In the genomic region with DNA sequence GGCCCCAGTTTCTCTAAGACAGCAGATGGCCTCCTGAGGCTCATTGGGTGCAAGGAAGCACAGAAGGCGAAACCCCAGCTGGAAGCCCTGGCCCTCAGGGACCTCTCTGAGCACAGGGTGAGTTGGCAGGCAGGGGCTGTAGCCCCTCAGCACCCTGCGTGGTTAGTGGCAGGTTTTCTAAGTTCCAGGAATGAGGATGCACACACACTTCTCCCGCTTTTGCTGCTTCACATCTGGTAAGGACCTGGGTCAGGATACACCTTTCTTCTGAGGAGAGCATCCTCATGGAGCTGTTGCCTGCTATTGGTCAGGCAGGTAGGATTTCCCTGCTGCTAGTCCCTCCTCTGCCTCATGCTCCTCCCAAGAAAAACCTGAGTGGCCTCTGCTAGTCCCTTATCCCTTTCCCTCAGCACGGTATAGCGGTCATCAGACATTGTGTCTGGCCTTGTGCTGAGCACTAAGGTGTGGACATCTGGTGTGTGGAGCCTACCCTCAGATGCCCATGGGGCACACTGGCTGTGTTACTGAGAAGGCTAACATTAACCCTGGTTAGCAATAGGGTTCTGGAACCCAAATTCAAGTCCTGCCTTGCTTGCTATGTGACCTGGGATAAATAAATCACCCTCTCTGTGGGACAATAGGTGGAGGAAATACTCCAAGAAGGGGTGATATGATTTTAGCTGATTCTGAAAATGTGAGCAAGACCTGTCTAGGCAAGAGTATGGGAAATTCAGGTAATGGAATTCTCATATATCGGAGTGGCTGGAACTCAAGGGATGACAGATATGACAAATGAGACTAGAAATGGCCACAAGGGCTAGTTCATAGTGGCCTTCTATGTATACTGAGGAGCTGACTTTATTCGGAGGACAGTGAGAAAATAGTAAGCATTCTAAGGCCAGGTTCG, we compare ENCODE assay signal across 8 cellular contexts. TPM values are rescaled to one million over a fixed set of nuclear protein-coding genes. Genes with fewer than 3 reads are reported as not detected.
DNase-seq lines count a peak whose midpoint lies in the region; ATAC-seq and TF ChIP-seq lines count a peak whose summit lies in the region.

No MANE protein-coding gene starts in this region.

- CTCF ChIA-PET in activated CD8-positive, alpha-beta memory T cell treated with anti-CD3 and anti-CD28 coated beads, Interleukin-2, amount 10 ng/mL, durations not matched to agents 7 days and 5 days (lab: Charles Lee) = interaction anchor here (0.8 kb wide), 1 partner anchor 231 kb away, joined by 3 read pairs; no protein-coding TSS in a partner anchor

- H3K27me3 ChIP-seq in iPS-15b (ENCODE audit: control insufficient read depth, insufficient read depth, low read length) (peaks cover 23% of the 10 kb centered on the region), stomach smooth muscle (ENCODE audit: control insufficient read depth in 1 of 2, insufficient read depth in 2 of 2, low read length in 2 of 2) (no peaks in the 10 kb centered on the region), Karpas-422 (ENCODE audit: low read length) (no peaks in the 10 kb centered on the region), MM.1S (replicated peaks; ENCODE audit: insufficient read depth, low read length) (no peaks in the 10 kb centered on the region)

- H3K36me3 ChIP-seq in iPS-15b (ENCODE audit: control insufficient read depth, insufficient read depth, low read length) (no peaks in the 10 kb centered on the region), stomach smooth muscle (ENCODE audit: control insufficient read depth in 2 of 2, insufficient read depth in 2 of 2, low read length in 2 of 2) (no peaks in the 10 kb centered on the region), Karpas-422 (ENCODE audit: insufficient read depth, low read length) (no peaks in the 10 kb centered on the region), MM.1S (replicated peaks; ENCODE audit: insufficient read depth, low read length) (no peaks in the 10 kb centered on the region)

- no peaks in the 10 kb centered on the region for H3K9me3 Mint-ChIP-seq in activated CD8-positive, alpha-beta memory T cell treated with anti-CD3 and anti-CD28 coated beads, Interleukin-2, amount 10 ng/mL, durations not matched to agents 7 days and 5 days (ENCODE audit: low read depth)
- no peaks in the 10 kb centered on the region for H3K9me3 Mint-ChIP-seq in activated naive CD8-positive, alpha-beta T cell (ENCODE audit: low read depth)

- peaks cover 8% of the 10 kb centered on the region for H3K4me1 ChIP-seq in iPS-15b (ENCODE audit: control insufficient read depth, insufficient read depth, low read length)
- H3K4me1 ChIP-seq in stomach smooth muscle (ENCODE audit: control insufficient read depth, insufficient read depth, low read length) = peaks cover 21% of the 10 kb centered on the region
- H3K4me1 ChIP-seq in Karpas-422 (ENCODE audit: low read length) = peaks cover 29% of the 10 kb centered on the region
- peaks cover 17% of the 10 kb centered on the region for H3K4me1 ChIP-seq in MM.1S (ENCODE audit: low read length)

- H3K9me3 ChIP-seq in iPS-15b (ENCODE audit: control insufficient read depth, insufficient read depth, low read length) (no peaks in the 10 kb centered on the region), stomach smooth muscle (ENCODE audit: control insufficient read depth in 2 of 2, low read length in 2 of 2) (no peaks in the 10 kb centered on the region), Karpas-422 (ENCODE audit: low read length) (no peaks in the 10 kb centered on the region), MM.1S (replicated peaks; ENCODE audit: insufficient read depth, low read length) (no peaks in the 10 kb centered on the region)

- H3K36me3 Mint-ChIP-seq in activated CD8-positive, alpha-beta memory T cell treated with anti-CD3 and anti-CD28 coated beads, Interleukin-2, amount 10 ng/mL, durations not matched to agents 7 days and 5 days = no peaks in the 10 kb centered on the region
- H3K36me3 Mint-ChIP-seq in activated naive CD8-positive, alpha-beta T cell = no peaks in the 10 kb centered on the region

- H3K9me2 ChIP-seq in Karpas-422 (replicated peaks; ENCODE audit: insufficient read depth, low read length) = no peaks in the 10 kb centered on the region
- H3K9me2 ChIP-seq in MM.1S (replicated peaks; ENCODE audit: insufficient read depth, low read length) = no peaks in the 10 kb centered on the region

- H3K4me3 ChIP-seq in iPS-15b (ENCODE audit: low read depth, low read length) (peak overlapping the region; percentile 81), stomach smooth muscle (ENCODE audit: low read length in 2 of 2) (peak overlapping the region; percentile 8 to 81), Karpas-422 (ENCODE audit: low read length) (no peak overlapping the region), MM.1S (ENCODE audit: low read length) (no peak overlapping the region)

- ATAC-seq in activated CD8-positive, alpha-beta memory T cell treated with anti-CD3 and anti-CD28 coated beads, Interleukin-2, amount 10 ng/mL, durations not matched to agents 7 days and 5 days = no peak

- no peak for TF ChIP-seq CTCF in MM.1S (IDR thresholded peaks at IDR 0.05; ENCODE audit: low read length)

- H3K27me3 Mint-ChIP-seq in activated CD8-positive, alpha-beta memory T cell treated with anti-CD3 and anti-CD28 coated beads, Interleukin-2, amount 10 ng/mL, durations not matched to agents 7 days and 5 days = no peaks in the 10 kb centered on the region
- H3K27me3 Mint-ChIP-seq in activated naive CD8-positive, alpha-beta T cell = no peaks in the 10 kb centered on the region

- H4K20me1 ChIP-seq in Karpas-422 (ENCODE audit: insufficient read depth, low read depth, low read length) (no peaks in the 10 kb centered on the region), MM.1S (ENCODE audit: insufficient read depth, low read length) (no peaks in the 10 kb centered on the region)

- H3K9ac ChIP-seq in iPS-15b (ENCODE audit: low read depth, low read length) = no peak overlapping the region
- H3K9ac ChIP-seq in stomach smooth muscle (ENCODE audit: low read length in 2 of 2) = peak overlapping the region in 1 of 2 donors; percentile 96
- no peak overlapping the region for H3K9ac ChIP-seq in Karpas-422 (ENCODE audit: low read length)
- no peak overlapping the region for H3K9ac ChIP-seq in MM.1S (ENCODE audit: low read length)

- H3K4me1 Mint-ChIP-seq in activated CD8-positive, alpha-beta memory T cell treated with anti-CD3 and anti-CD28 coated beads, Interleukin-2, amount 10 ng/mL, durations not matched to agents 7 days and 5 days = peaks cover 21% of the 10 kb centered on the region
- H3K4me1 Mint-ChIP-seq in activated naive CD8-positive, alpha-beta T cell (ENCODE audit: low read depth) = peaks cover 23% of the 10 kb centered on the region

- no peak overlapping the region for H2AFZ ChIP-seq in Karpas-422 (ENCODE audit: low read length)
- H2AFZ ChIP-seq in MM.1S (ENCODE audit: low read length) = no peak overlapping the region

- H3K4me2 ChIP-seq in Karpas-422 (ENCODE audit: low read depth, low read length, poor library complexity, severe bottlenecking) (no peak overlapping the region), MM.1S (ENCODE audit: low read depth, low read length) (no peak overlapping the region)

- DNase-seq in activated CD8-positive, alpha-beta memory T cell treated with anti-CD3 and anti-CD28 coated beads, Interleukin-2, amount 10 ng/mL, durations not matched to agents 7 days and 5 days = no peak
- no peak for DNase-seq in activated CD8-positive, alpha-beta memory T cell treated with anti-CD3 and anti-CD28 coated beads, Interleukin-2, amount 50 U/mL, for 48 hours
- DNase-seq in Karpas-422 (no peak), NOMO-1 treated with dmso at 0.1 percent for 144 hours (lab: John Stamatoyannopoulos, UW; ENCODE audit: unreplicated experiment) (no peak), MM.1S (no peak)

- peaks cover 7% of the 10 kb centered on the region; the same call in 1 of the 2 replicates for H3F3A ChIP-seq in MM.1S (ENCODE audit: insufficient read depth, low read length)

- no peak overlapping the region for H3K27ac Mint-ChIP-seq in activated CD8-positive, alpha-beta memory T cell treated with anti-CD3 and anti-CD28 coated beads, Interleukin-2, amount 10 ng/mL, durations not matched to agents 7 days and 5 days
- H3K27ac Mint-ChIP-seq in activated naive CD8-positive, alpha-beta T cell = peak overlapping the region; percentile 89

- no peak overlapping the region for H3K27ac ChIP-seq in stomach smooth muscle (ENCODE audit: low read length)
- no peak overlapping the region for H3K27ac ChIP-seq in Karpas-422 (ENCODE audit: low read length)
- no peak overlapping the region for H3K27ac ChIP-seq in MM.1S (ENCODE audit: low read length)

- peak overlapping the region; percentile 83 for H3K4me3 Mint-ChIP-seq in activated CD8-positive, alpha-beta memory T cell treated with anti-CD3 and anti-CD28 coated beads, Interleukin-2, amount 10 ng/mL, durations not matched to agents 7 days and 5 days
- H3K4me3 Mint-ChIP-seq in activated naive CD8-positive, alpha-beta T cell = peak overlapping the region; percentile 91

- H3K79me2 ChIP-seq in Karpas-422 (ENCODE audit: low read length) = no peaks in the 10 kb centered on the region
- no peaks in the 10 kb centered on the region for H3K79me2 ChIP-seq in MM.1S (ENCODE audit: low read length)

RNA-seq across cellular contexts. Expression of a gene that starts 1.6 kb away (rescaled TPM):
- under 1 TPM; 0.32 to 0.75 TPM for total RNA-seq in activated CD8-positive, alpha-beta memory T cell treated with anti-CD3 and anti-CD28 coated beads, Interleukin-2, amount 10 ng/mL, durations not matched to agents 7 days and 5 days
- 0.52 TPM in 1 of 2 replicates, not detected in the other for total RNA-seq in Karpas-422 (2014; rRNA removed; shearing (Covaris generic); ENCODE audit: low replicate concordance)

RNA-seq across cellular contexts. Expression of a gene that starts 38.3 kb away (rescaled TPM):
- 1 to 10 TPM in 1 of 2 experiments, not detected in 1; 2.3 TPM for total RNA-seq in activated CD8-positive, alpha-beta memory T cell treated with anti-CD3 and anti-CD28 coated beads, Interleukin-2, amount 10 ng/mL, durations not matched to agents 7 days and 5 days
- not detected in 2 replicates for total RNA-seq in Karpas-422 (2014; rRNA removed; shearing (Covaris generic); ENCODE audit: low replicate concordance)

Comparison
In these comparisons a context has a peak if more than half of its experiments do, and no peak if none do; other contexts are left out.
1. H3K4me3 ChIP-seq: peak in iPS-15b (single experiment) and stomach smooth muscle (2 of 2); none in Karpas-422 (single experiment) and MM.1S (single experiment).